2 cellular contexts compared by ENCODE assay signal in genomic region chr22:43652845-43653244, GRCh38.
TF ChIP-seq lines count a peak whose summit lies in the region.

No MANE protein-coding gene starts in this region.

TF ChIP-seq in SK-N-SH, 30 proteins besides CTCF, POLR2A, EP300 and RAD21 (continued from another document):
- TF ChIP-seq NRF1 (IDR thresholded peaks at IDR 0.05; ENCODE audit: low read depth, low read length) (no peak), JUND (IDR thresholded peaks at IDR 0.05) (no peak), TAF1 (IDR thresholded peaks at IDR 0.05; ENCODE audit: borderline replicate concordance, low read depth, low read length) (no peak), EZH2phosphoT487 (IDR thresholded peaks at IDR 0.05; ENCODE audit: borderline replicate concordance, low read depth) (no peak), POLR2AphosphoS5 (IDR thresholded peaks at IDR 0.05; ENCODE audit: low read depth, low read length) (no peak), RFX5 (IDR thresholded peaks at IDR 0.05; ENCODE audit: low read length) (no peak), MAX (IDR thresholded peaks at IDR 0.05; ENCODE audit: low read depth) (no peak), FOXM1 (IDR thresholded peaks at IDR 0.05; ENCODE audit: low read depth) (no peak), USF2 (IDR thresholded peaks at IDR 0.05; ENCODE audit: borderline replicate concordance, low read depth, low read length) (no peak), GATA2 (CRISPR knock-in tag; IDR thresholded peaks at IDR 0.05) (no peak), IRF3 (IDR thresholded peaks at IDR 0.05; ENCODE audit: low read depth, low read length) (no peak), RXRA (IDR thresholded peaks at IDR 0.05; ENCODE audit: borderline replicate concordance, low read depth) (no peak), ELF1 (IDR thresholded peaks at IDR 0.05) (no peak), SMC3 (IDR thresholded peaks at IDR 0.05; ENCODE audit: low read depth, low read length) (no peak), MXI1 (IDR thresholded peaks at IDR 0.05; ENCODE audit: low read depth, low read length) (no peak), FOSL2 (IDR thresholded peaks at IDR 0.05; ENCODE audit: borderline replicate concordance, low read depth) (no peak)

TF ChIP-seq in HEK293, 187 proteins besides CTCF, POLR2A, EP300 and RAD21 (continued from another document):
- no peak for TF ChIP-seq ZSCAN4 (tag by site-specific recombination; IDR thresholded peaks at IDR 0.05)
- peak; percentile 82; the same call in 1 of the 2 replicates for TF ChIP-seq TRIM28 (IDR thresholded peaks at IDR 0.05; ENCODE audit: borderline replicate concordance, low read length)
- no peak for TF ChIP-seq SALL2 (tag by site-specific recombination; IDR thresholded peaks at IDR 0.05; ENCODE audit: borderline replicate concordance)
